In the genomic region with DNA sequence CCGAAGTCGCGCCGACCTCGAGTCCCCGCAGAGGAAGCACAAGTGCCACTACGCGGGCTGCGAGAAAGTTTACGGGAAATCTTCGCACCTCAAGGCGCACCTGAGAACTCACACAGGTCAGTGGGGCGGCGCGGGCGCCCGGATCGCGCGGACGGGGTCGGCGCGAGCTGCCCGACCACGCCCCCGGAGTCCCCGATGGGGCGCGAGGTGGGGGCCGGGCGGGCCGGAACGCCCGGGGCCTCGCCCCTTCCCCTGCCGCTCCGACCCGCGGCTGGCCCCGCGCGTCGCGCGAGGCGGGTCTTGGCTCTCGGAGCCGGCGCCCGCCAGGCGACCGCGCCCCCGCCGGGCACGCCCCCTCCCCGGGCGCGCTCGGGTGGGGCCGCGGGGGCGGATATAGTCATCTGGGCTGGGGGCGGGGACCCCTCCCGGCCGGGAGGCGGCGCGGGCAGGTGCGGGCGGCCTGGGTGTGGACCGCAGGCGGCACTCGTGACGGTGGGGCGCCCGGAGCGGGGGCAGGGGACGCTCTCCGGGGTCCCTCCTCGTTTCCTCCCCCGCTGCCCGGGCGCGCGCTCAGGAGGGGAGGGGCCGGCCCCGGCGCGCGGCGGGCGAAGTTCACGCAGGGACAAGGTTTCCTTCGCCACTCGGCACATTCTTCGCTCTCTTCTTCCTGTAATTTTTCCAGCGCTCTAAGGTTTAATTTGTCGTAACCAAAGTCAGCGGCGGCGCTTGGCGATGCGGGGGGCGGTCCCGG, we compare ENCODE assay signal across 8 cellular contexts. TPM values are rescaled to one million over a fixed set of nuclear protein-coding genes. Genes with fewer than 3 reads are reported as not detected.
A peak's percentile ranks its signal among the peaks of the same experiment; 100 is the strongest.
DNase-seq lines count a peak whose midpoint lies in the region; ATAC-seq and TF ChIP-seq lines count a peak whose summit lies in the region.

No MANE protein-coding gene starts in this region.

- H3K9me3 Mint-ChIP-seq in CD4-positive, CD25-positive, alpha-beta regulatory T cell: peaks cover 0 to 3% (median 0%) of the 10 kb centered on the region in 7 donors
- H3K9me3 Mint-ChIP-seq in glutamatergic neuron (ENCODE audit: unreplicated experiment): peaks cover 22% of the 10 kb centered on the region

- H3K4me1 Mint-ChIP-seq in CD4-positive, CD25-positive, alpha-beta regulatory T cell: peaks cover 23 to 58% (median 45%) of the 10 kb centered on the region in 4 donors
- peaks cover 49% of the 10 kb centered on the region for H3K4me1 Mint-ChIP-seq in glutamatergic neuron (ENCODE audit: low read depth, unreplicated experiment)

- no TSS peak for BruUV-seq in Panc1 (replicated peaks; lab: Mats Ljungman, UMichigan)

- H3K27me3 ChIP-seq in CD4-positive, CD25-positive, alpha-beta regulatory T cell (ENCODE audit: control insufficient read depth, insufficient read depth, low read length): no peaks in the 10 kb centered on the region
- H3K27me3 ChIP-seq in Panc1 (ENCODE audit: control insufficient read depth, insufficient read depth, low read length): no peaks in the 10 kb centered on the region
- no peaks in the 10 kb centered on the region for H3K27me3 ChIP-seq in ovary
- H3K27me3 ChIP-seq in upper lobe of left lung: no peaks in the 10 kb centered on the region

- peaks cover 14% of the 10 kb centered on the region for H3K36me3 Mint-ChIP-seq in CD4-positive, CD25-positive, alpha-beta regulatory T cell
- no peaks in the 10 kb centered on the region for H3K36me3 Mint-ChIP-seq in glutamatergic neuron (ENCODE audit: unreplicated experiment)

- no peaks in the 10 kb centered on the region for H3K9me3 ChIP-seq in CD4-positive, CD25-positive, alpha-beta regulatory T cell (ENCODE audit: control insufficient read depth in 2 of 2, low read length in 2 of 2)
- H3K9me3 ChIP-seq in Panc1 (ENCODE audit: control insufficient read depth, insufficient read depth, low read depth, low read length) (no peaks in the 10 kb centered on the region), ovary (no peaks in the 10 kb centered on the region), upper lobe of left lung (no peaks in the 10 kb centered on the region)

- H3K4me3 ChIP-seq in CD4-positive, CD25-positive, alpha-beta regulatory T cell (ENCODE audit: low read depth, low read length): no peak overlapping the region
- H3K4me3 ChIP-seq in Panc1 (ENCODE audit: low read depth in 2 of 2, low read length in 2 of 2): peak overlapping the region; percentile 77 to 79
- peak overlapping the region; percentile 50 for H3K4me3 ChIP-seq in ovary
- H3K4me3 ChIP-seq in upper lobe of left lung: peak overlapping the region; percentile 70 to 93 (median 74)

- peak overlapping the region in 2 of 3 donors; percentile 95 to 97 for H3K27ac Mint-ChIP-seq in CD4-positive, CD25-positive, alpha-beta regulatory T cell
- no peak overlapping the region for H3K27ac Mint-ChIP-seq in glutamatergic neuron (ENCODE audit: unreplicated experiment)

- DNase-seq in CD4-positive, CD25-positive, alpha-beta regulatory T cell: peak; percentile 81 to 87 (median 86)
- DNase-seq in HCEC 1CT (peak; percentile 17), Panc1 (ENCODE audit: low read depth, low spot score) (no peak), glutamatergic neuron (peak; percentile 55), ovary (peak; percentile 36 to 79 (median 73)), upper lobe of left lung (peak; percentile 88 to 95)
- DNase-seq in activated naive CD4-positive, alpha-beta T cell (lab: John Stamatoyannopoulos, UW): peak in 3 of 4 experiments; percentile 44 to 75 (median 57)

- in situ Hi-C loops in Panc1 (cut with HindIII; ENCODE audit: low pct_unique_long_range_greater_than_20kb, low sequenced_read_pairs): no loop called here

- peaks cover 53% of the 10 kb centered on the region for H3K4me1 ChIP-seq in CD4-positive, CD25-positive, alpha-beta regulatory T cell (ENCODE audit: control insufficient read depth, insufficient read depth, low read length, poor library complexity, severe bottlenecking)
- H3K4me1 ChIP-seq in Panc1 (ENCODE audit: control insufficient read depth, insufficient read depth, low read length) (peaks cover 22% of the 10 kb centered on the region), ovary (ENCODE audit: insufficient read depth) (peaks cover 15% of the 10 kb centered on the region), upper lobe of left lung (peaks cover 48 to 56% (median 49%) of the 10 kb centered on the region in 4 donors)

- TF ChIP-seq POLR2A in ovary (IDR thresholded peaks at IDR 0.05) (peak; percentile 35), upper lobe of left lung (IDR thresholded peaks at IDR 0.05) (peak in 3 of 4 donors; percentile 12 to 83 (median 41))

- H3K36me3 ChIP-seq in CD4-positive, CD25-positive, alpha-beta regulatory T cell (ENCODE audit: control insufficient read depth, insufficient read depth, low read length): peaks cover 6% of the 10 kb centered on the region
- no peaks in the 10 kb centered on the region for H3K36me3 ChIP-seq in Panc1 (ENCODE audit: control insufficient read depth, insufficient read depth, low read length)
- no peaks in the 10 kb centered on the region for H3K36me3 ChIP-seq in ovary
- no peaks in the 10 kb centered on the region for H3K36me3 ChIP-seq in upper lobe of left lung

- peak overlapping the region; percentile 94 to 100 (median 98) for H3K4me3 Mint-ChIP-seq in CD4-positive, CD25-positive, alpha-beta regulatory T cell
- peak overlapping the region; percentile 79 for H3K4me3 Mint-ChIP-seq in glutamatergic neuron (ENCODE audit: unreplicated experiment)

- no peak for TF ChIP-seq CTCF in Panc1 (IDR thresholded peaks at IDR 0.05)
- TF ChIP-seq CTCF in glutamatergic neuron (IDR thresholded peaks at IDR 0.05; ENCODE audit: partially characterized antibody, unreplicated experiment): no peak
- no peak for TF ChIP-seq CTCF in ovary (IDR thresholded peaks at IDR 0.05)
- peak in 4 of 6 experiments; percentile 44 to 53 (median 47) for TF ChIP-seq CTCF in upper lobe of left lung (IDR thresholded peaks at IDR 0.05)

- peak; percentile 2 to 7 for ATAC-seq in CD4-positive, CD25-positive, alpha-beta regulatory T cell (ENCODE audit: low read depth in 2 of 2)
- peak; percentile 12 for ATAC-seq in Panc1
- peak in 1 of 2 donors; percentile 48 for ATAC-seq in upper lobe of left lung (ENCODE audit: low FRiP score in 2 of 2)
- ATAC-seq in HG02763 (IDR thresholded peaks at IDR 0.05; ENCODE audit: unreplicated experiment): no peak

- intact Hi-C loops in Panc1 (cut with micrococcal nuclease; ENCODE audit: unreplicated experiment): loop anchor here (10.0 kb wide), 1 partner anchor 113 kb away; no protein-coding TSS in a partner anchor
- intact Hi-C loops in ovary (cut with DNase I): loop anchor here in 3 of 4 donors (2.0 to 10.0 kb wide), 4 partner anchors 39 to 159 kb away; no protein-coding TSS in a partner anchor

- peak overlapping the region; percentile 99 for H3K27ac ChIP-seq in CD4-positive, CD25-positive, alpha-beta regulatory T cell (ENCODE audit: insufficient read depth, low read length, poor library complexity, severe bottlenecking)
- H3K27ac ChIP-seq in Panc1 (ENCODE audit: low read length) (peak overlapping the region; percentile 70; the same call in 1 of the 2 replicates), ovary (peak overlapping the region; percentile 95 to 97), upper lobe of left lung (peak overlapping the region; percentile 97 to 100 (median 98))

- 0 to 2% (median 1%) methylated on average over 67 to 104 of the region's 107 CpGs for WGBS in ovary, 3 donors
- WGBS in upper lobe of left lung, 2 donors: 0 to 1% methylated on average over 11 to 27 of the region's 107 CpGs

- POLR2A ChIA-PET in Panc1 (lab: Charles Lee): no interaction called here

- H3K27me3 Mint-ChIP-seq in CD4-positive, CD25-positive, alpha-beta regulatory T cell: peaks cover 6% of the 10 kb centered on the region
- H3K27me3 Mint-ChIP-seq in glutamatergic neuron (ENCODE audit: unreplicated experiment): peaks cover 27% of the 10 kb centered on the region

- no peak for TF ChIP-seq EP300 in ovary (IDR thresholded peaks at IDR 0.05)
- TF ChIP-seq EP300 in upper lobe of left lung (IDR thresholded peaks at IDR 0.05): peak in 1 of 4 donors; percentile 39

- CTCF ChIA-PET in Panc1 (lab: Charles Lee): no interaction called here

RNA-seq across cellular contexts. Expression of a gene that starts 1.2 kb away (rescaled TPM):
- 227 TPM for total RNA-seq in CD4-positive, CD25-positive, alpha-beta regulatory T cell
- 10 to 100 TPM; 36.3 to 52.1 (median 47.7) TPM for polyA plus RNA-seq in CD4-positive, CD25-positive, alpha-beta regulatory T cell
- total RNA-seq in Panc1 (2021; ENCODE audit: unreplicated experiment): 78.6 TPM
- 91.5 TPM for polyA plus RNA-seq in Panc1 (2012; ENCODE audit: insufficient read length)
- 141 TPM for total RNA-seq in glutamatergic neuron (ENCODE audit: unreplicated experiment)
- 10 to 100 TPM; 14.8 to 58.2 (median 36.0) TPM for total RNA-seq in ovary
- 10 to 100 TPM; 15.9 to 52.7 TPM for polyA plus RNA-seq in ovary
- 100 to 1,000 TPM; 103 to 231 (median 147) TPM for total RNA-seq in upper lobe of left lung

Comparison
In these comparisons a context has a peak if more than half of its experiments do, and no peak if none do; other contexts are left out.
1. CTCF ChIP-seq: peak in upper lobe of left lung (4 of 6); none in Panc1 (single experiment), glutamatergic neuron (single experiment) and ovary (0 of 3).
2. Peak in every context shown above with its lines, with median percentiles within 50 percentile points of each other: H3K27ac ChIP-seq.